In the genomic region with DNA sequence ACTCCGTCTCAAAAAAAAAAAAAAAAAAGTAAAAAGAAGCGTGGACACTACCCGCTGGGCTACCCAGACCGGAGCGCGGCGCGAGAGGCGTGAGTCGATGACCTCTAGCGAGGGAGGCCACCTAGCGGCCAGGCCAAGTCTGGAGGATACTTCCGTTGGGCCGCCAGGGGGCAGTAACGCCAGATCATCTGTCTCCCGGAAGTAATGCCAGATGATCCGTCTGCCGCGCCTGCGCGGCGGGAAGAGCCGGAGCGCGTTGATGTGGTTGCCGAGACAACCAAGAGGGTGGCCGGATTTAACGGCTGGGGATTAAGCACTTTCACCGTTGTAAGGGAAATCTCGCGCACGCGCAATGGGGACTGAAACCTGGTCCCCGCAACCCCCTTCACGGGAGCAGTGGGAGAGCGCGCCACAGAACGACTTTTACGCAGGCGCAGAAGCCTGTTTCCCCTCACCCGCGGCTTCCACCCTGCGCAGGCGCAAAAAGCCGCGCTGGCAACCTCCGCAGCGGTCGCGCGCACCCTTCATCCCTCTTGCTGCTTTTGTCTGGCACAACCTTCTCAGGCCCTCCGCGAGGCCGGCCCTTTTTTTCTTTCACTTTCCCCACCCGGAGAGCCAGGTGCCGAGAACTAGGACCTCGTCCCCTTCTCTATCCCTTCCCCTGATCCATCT, we compare ENCODE assay signal across 1 cellular context.
TF ChIP-seq lines count a peak whose summit lies in the region.

No MANE protein-coding gene starts in this region.

TF ChIP-seq in K562, 482 proteins besides CTCF, POLR2A, EP300 and RAD21 (continued from another document and continues in another):
- TF ChIP-seq MED1 (CRISPR knock-in tag; IDR thresholded peaks at IDR 0.05; ENCODE audit: borderline replicate concordance) (no peak), GABPB2 (CRISPR knock-in tag; conservative IDR thresholded peaks at IDR 0.05) (no peak), RFX5 (IDR thresholded peaks at IDR 0.05; ENCODE audit: low read depth, low read length) (no peak), LCOR (CRISPR knock-in tag; IDR thresholded peaks at IDR 0.05) (peak; percentile 84), ZNF551 (CRISPR knock-in tag; IDR thresholded peaks at IDR 0.05) (no peak), CBFA2T2 (conservative IDR thresholded peaks at IDR 0.05) (no peak), HDAC8 (tag; IDR thresholded peaks at IDR 0.05) (no peak), RBBP5 (IDR thresholded peaks at IDR 0.05; ENCODE audit: borderline replicate concordance, insufficient read depth, low read length, poor library complexity, severe bottlenecking) (peak; percentile 78), HMG20B (CRISPR knock-in tag; IDR thresholded peaks at IDR 0.05) (no peak), TAL1 (IDR thresholded peaks at IDR 0.05) (peak; percentile 27; the same call in 1 of the 2 replicates), DDX20 (tag; IDR thresholded peaks at IDR 0.05; ENCODE audit: low read depth) (no peak), ZBTB1 (CRISPR knock-in tag; IDR thresholded peaks at IDR 0.05; ENCODE audit: borderline replicate concordance, low read depth) (no peak), RFX1 (IDR thresholded peaks at IDR 0.05) (peak; percentile 98), MYBL2 (IDR thresholded peaks at IDR 0.05; ENCODE audit: low read depth) (no peak), MYBL2 (CRISPR knock-in tag; IDR thresholded peaks at IDR 0.05; ENCODE audit: borderline replicate concordance) (no peak), ZNF174 (CRISPR knock-in tag; IDR thresholded peaks at IDR 0.05) (no peak), MEF2A (IDR thresholded peaks at IDR 0.05; ENCODE audit: control insufficient read depth, low read depth, low read length) (no peak), ZNF431 (CRISPR knock-in tag; IDR thresholded peaks at IDR 0.05) (peak; percentile 73), RHOXF2B (CRISPR knock-in tag; conservative IDR thresholded peaks at IDR 0.05) (no peak), U2AF2 (optimal IDR thresholded peaks at IDR 0.05; ENCODE audit: low read depth, low read length) (no peak), HNRNPLL (IDR thresholded peaks at IDR 0.05; ENCODE audit: low read depth, low read length, poor library complexity, severe bottlenecking) (peak; percentile 73), XRCC3 (IDR thresholded peaks at IDR 0.05) (no peak), NFXL1 (CRISPR knock-in tag; IDR thresholded peaks at IDR 0.05) (no peak), ZNF589 (CRISPR knock-in tag; IDR thresholded peaks at IDR 0.05; ENCODE audit: low read depth) (no peak), L3MBTL2 (IDR thresholded peaks at IDR 0.05) (peak; percentile 84), HNRNPUL1 (IDR thresholded peaks at IDR 0.05; ENCODE audit: low read length) (no peak), ZNF668 (CRISPR knock-in tag; IDR thresholded peaks at IDR 0.05) (no peak), PML (IDR thresholded peaks at IDR 0.05; ENCODE audit: low read length) (peak; percentile 48; the same call in 1 of the 2 replicates), FOXJ2 (tag; IDR thresholded peaks at IDR 0.05) (peak; percentile 91), SP1 (CRISPR knock-in tag; IDR thresholded peaks at IDR 0.05) (peak; percentile 80), SMAD2 (IDR thresholded peaks at IDR 0.05; ENCODE audit: low read depth, low read length) (no peak), KLF10 (CRISPR knock-in tag; IDR thresholded peaks at IDR 0.05) (no peak), JUNB (CRISPR knock-in tag; conservative IDR thresholded peaks at IDR 0.05) (no peak), ERF (CRISPR knock-in tag; IDR thresholded peaks at IDR 0.05) (0 out of 2 replicates have a peak, but pooled peaks have one; percentile 46), KDM4B (IDR thresholded peaks at IDR 0.05; ENCODE audit: borderline replicate concordance in 2 of 2, low read depth in 1 of 2) (0 out of 4 replicates have a peak, but pooled peaks of 1 of the 2 experiments have one; percentile 52), MCM5 (IDR thresholded peaks at IDR 0.05; ENCODE audit: low read depth) (no peak)
- TF ChIP-seq, protein P1, sequence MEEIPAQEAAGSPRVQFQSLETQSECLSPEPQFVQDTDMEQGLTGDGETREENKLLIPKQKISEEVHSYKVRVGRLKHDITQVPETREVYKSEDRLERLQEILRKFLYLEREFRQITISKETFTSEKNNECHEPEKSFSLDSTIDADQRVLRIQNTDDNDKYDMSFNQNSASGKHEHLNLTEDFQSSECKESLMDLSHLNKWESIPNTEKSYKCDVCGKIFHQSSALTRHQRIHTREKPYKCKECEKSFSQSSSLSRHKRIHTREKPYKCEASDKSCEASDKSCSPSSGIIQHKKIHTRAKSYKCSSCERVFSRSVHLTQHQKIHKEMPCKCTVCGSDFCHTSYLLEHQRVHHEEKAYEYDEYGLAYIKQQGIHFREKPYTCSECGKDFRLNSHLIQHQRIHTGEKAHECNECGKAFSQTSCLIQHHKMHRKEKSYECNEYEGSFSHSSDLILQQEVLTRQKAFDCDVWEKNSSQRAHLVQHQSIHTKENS (CRISPR knock-in tag; IDR thresholded peaks at IDR 0.05) = no peak
- TF ChIP-seq, protein P2, sequence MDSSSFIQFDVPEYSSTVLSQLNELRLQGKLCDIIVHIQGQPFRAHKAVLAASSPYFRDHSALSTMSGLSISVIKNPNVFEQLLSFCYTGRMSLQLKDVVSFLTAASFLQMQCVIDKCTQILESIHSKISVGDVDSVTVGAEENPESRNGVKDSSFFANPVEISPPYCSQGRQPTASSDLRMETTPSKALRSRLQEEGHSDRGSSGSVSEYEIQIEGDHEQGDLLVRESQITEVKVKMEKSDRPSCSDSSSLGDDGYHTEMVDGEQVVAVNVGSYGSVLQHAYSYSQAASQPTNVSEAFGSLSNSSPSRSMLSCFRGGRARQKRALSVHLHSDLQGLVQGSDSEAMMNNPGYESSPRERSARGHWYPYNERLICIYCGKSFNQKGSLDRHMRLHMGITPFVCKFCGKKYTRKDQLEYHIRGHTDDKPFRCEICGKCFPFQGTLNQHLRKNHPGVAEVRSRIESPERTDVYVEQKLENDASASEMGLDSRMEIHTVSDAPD (CRISPR knock-in tag; IDR thresholded peaks at IDR 0.05) = no peak
- TF ChIP-seq, protein P3, sequence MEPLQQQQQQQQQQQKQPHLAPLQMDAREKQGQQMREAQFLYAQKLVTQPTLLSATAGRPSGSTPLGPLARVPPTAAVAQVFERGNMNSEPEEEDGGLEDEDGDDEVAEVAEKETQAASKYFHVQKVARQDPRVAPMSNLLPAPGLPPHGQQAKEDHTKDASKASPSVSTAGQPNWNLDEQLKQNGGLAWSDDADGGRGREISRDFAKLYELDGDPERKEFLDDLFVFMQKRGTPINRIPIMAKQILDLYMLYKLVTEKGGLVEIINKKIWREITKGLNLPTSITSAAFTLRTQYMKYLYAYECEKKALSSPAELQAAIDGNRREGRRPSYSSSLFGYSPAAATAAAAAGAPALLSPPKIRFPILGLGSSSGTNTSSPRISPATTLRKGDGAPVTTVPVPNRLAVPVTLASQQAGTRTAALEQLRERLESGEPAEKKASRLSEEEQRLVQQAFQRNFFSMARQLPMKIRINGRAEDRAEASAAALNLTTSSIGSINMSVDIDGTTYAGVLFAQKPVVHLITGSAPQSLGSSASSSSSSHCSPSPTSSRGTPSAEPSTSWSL (CRISPR knock-in tag; IDR thresholded peaks at IDR 0.05; ENCODE audit: borderline replicate concordance) = no peak
- TF ChIP-seq, protein P4, sequence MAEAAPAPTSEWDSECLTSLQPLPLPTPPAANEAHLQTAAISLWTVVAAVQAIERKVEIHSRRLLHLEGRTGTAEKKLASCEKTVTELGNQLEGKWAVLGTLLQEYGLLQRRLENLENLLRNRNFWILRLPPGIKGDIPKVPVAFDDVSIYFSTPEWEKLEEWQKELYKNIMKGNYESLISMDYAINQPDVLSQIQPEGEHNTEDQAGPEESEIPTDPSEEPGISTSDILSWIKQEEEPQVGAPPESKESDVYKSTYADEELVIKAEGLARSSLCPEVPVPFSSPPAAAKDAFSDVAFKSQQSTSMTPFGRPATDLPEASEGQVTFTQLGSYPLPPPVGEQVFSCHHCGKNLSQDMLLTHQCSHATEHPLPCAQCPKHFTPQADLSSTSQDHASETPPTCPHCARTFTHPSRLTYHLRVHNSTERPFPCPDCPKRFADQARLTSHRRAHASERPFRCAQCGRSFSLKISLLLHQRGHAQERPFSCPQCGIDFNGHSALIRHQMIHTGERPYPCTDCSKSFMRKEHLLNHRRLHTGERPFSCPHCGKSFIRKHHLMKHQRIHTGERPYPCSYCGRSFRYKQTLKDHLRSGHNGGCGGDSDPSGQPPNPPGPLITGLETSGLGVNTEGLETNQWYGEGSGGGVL (CRISPR knock-in tag; IDR thresholded peaks at IDR 0.05) = no peak
- TF ChIP-seq, protein P5, sequence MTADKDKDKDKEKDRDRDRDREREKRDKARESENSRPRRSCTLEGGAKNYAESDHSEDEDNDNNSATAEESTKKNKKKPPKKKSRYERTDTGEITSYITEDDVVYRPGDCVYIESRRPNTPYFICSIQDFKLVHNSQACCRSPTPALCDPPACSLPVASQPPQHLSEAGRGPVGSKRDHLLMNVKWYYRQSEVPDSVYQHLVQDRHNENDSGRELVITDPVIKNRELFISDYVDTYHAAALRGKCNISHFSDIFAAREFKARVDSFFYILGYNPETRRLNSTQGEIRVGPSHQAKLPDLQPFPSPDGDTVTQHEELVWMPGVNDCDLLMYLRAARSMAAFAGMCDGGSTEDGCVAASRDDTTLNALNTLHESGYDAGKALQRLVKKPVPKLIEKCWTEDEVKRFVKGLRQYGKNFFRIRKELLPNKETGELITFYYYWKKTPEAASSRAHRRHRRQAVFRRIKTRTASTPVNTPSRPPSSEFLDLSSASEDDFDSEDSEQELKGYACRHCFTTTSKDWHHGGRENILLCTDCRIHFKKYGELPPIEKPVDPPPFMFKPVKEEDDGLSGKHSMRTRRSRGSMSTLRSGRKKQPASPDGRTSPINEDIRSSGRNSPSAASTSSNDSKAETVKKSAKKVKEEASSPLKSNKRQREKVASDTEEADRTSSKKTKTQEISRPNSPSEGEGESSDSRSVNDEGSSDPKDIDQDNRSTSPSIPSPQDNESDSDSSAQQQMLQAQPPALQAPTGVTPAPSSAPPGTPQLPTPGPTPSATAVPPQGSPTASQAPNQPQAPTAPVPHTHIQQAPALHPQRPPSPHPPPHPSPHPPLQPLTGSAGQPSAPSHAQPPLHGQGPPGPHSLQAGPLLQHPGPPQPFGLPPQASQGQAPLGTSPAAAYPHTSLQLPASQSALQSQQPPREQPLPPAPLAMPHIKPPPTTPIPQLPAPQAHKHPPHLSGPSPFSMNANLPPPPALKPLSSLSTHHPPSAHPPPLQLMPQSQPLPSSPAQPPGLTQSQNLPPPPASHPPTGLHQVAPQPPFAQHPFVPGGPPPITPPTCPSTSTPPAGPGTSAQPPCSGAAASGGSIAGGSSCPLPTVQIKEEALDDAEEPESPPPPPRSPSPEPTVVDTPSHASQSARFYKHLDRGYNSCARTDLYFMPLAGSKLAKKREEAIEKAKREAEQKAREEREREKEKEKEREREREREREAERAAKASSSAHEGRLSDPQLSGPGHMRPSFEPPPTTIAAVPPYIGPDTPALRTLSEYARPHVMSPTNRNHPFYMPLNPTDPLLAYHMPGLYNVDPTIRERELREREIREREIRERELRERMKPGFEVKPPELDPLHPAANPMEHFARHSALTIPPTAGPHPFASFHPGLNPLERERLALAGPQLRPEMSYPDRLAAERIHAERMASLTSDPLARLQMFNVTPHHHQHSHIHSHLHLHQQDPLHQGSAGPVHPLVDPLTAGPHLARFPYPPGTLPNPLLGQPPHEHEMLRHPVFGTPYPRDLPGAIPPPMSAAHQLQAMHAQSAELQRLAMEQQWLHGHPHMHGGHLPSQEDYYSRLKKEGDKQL (CRISPR knock-in tag; IDR thresholded peaks at IDR 0.05; ENCODE audit: borderline replicate concordance) = no peak
- TF ChIP-seq, protein P6, sequence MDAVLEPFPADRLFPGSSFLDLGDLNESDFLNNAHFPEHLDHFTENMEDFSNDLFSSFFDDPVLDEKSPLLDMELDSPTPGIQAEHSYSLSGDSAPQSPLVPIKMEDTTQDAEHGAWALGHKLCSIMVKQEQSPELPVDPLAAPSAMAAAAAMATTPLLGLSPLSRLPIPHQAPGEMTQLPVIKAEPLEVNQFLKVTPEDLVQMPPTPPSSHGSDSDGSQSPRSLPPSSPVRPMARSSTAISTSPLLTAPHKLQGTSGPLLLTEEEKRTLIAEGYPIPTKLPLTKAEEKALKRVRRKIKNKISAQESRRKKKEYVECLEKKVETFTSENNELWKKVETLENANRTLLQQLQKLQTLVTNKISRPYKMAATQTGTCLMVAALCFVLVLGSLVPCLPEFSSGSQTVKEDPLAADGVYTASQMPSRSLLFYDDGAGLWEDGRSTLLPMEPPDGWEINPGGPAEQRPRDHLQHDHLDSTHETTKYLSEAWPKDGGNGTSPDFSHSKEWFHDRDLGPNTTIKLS (IDR thresholded peaks at IDR 0.05; ENCODE audit: borderline replicate concordance, low read depth) = peak; percentile 60; the same call in 1 of the 2 replicates
- TF ChIP-seq, protein P7, sequence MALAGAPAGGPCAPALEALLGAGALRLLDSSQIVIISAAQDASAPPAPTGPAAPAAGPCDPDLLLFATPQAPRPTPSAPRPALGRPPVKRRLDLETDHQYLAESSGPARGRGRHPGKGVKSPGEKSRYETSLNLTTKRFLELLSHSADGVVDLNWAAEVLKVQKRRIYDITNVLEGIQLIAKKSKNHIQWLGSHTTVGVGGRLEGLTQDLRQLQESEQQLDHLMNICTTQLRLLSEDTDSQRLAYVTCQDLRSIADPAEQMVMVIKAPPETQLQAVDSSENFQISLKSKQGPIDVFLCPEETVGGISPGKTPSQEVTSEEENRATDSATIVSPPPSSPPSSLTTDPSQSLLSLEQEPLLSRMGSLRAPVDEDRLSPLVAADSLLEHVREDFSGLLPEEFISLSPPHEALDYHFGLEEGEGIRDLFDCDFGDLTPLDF (CRISPR knock-in tag; IDR thresholded peaks at IDR 0.05) = 0 out of 2 replicates have a peak, but pooled peaks have one; percentile 69
- TF ChIP-seq, protein P8, sequence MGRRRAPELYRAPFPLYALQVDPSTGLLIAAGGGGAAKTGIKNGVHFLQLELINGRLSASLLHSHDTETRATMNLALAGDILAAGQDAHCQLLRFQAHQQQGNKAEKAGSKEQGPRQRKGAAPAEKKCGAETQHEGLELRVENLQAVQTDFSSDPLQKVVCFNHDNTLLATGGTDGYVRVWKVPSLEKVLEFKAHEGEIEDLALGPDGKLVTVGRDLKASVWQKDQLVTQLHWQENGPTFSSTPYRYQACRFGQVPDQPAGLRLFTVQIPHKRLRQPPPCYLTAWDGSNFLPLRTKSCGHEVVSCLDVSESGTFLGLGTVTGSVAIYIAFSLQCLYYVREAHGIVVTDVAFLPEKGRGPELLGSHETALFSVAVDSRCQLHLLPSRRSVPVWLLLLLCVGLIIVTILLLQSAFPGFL (CRISPR knock-in tag; IDR thresholded peaks at IDR 0.05) = no peak
